ENCODE assay signal across 1 cellular context in genomic region chr4:53010320-53010719, GRCh38.
TF ChIP-seq lines count a peak whose summit lies in the region.

No MANE protein-coding gene starts in this region.

TF ChIP-seq in IMR-90, 13 proteins besides CTCF, POLR2A, EP300 and RAD21 (continued from another document):
- TF ChIP-seq USF2 (IDR thresholded peaks at IDR 0.05; ENCODE audit: low read depth, low read length) = no peak
- TF ChIP-seq NFE2L2 (IDR thresholded peaks at IDR 0.05; ENCODE audit: low read depth, low read length) = no peak
- TF ChIP-seq MAFK (IDR thresholded peaks at IDR 0.05; ENCODE audit: low read depth, low read length) = no peak
- no peak for TF ChIP-seq ELK1 (IDR thresholded peaks at IDR 0.05; ENCODE audit: borderline replicate concordance, low read depth, low read length)
- TF ChIP-seq CEBPB (IDR thresholded peaks at IDR 0.05; ENCODE audit: low read depth, low read length) = no peak
- no peak for TF ChIP-seq SMC3 (IDR thresholded peaks at IDR 0.05; ENCODE audit: low read depth, low read length)
- TF ChIP-seq MXI1 (IDR thresholded peaks at IDR 0.05; ENCODE audit: borderline replicate concordance, low read depth, low read length) = no peak
- no peak for TF ChIP-seq FOS (IDR thresholded peaks at IDR 0.05; ENCODE audit: low read depth, low read length)
- no peak for TF ChIP-seq MAZ (IDR thresholded peaks at IDR 0.05; ENCODE audit: borderline replicate concordance, low read depth, low read length)
- TF ChIP-seq CHD1 (IDR thresholded peaks at IDR 0.05; ENCODE audit: low read depth, low read length) = no peak
- TF ChIP-seq RFX5 (IDR thresholded peaks at IDR 0.05; ENCODE audit: low read depth, low read length) = no peak
